In genomic region chr3:105316307-105316706, GRCh38 we compare ENCODE assay signal across 10 cellular contexts.
"Had no signal": no experiment of that assay in that cellular context is flagged by ENCODE, and none has a peak within 500 bp of the region (broad histone marks: within the 10 kb centered on the region; RNA-seq: fewer than 3 reads in every experiment).

No MANE protein-coding gene starts in this region.

- H3K4me3 Mint-ChIP-seq: HFFc6, IgD-negative memory B cell had no signal

- H3K9me3 ChIP-seq: HAP-1 had no signal

- H3K27ac ChIP-seq: GM23248, HL-60 had no signal

- H3K36me3 ChIP-seq: HAP-1 had no signal

- H3K36me3 Mint-ChIP-seq: IgD-negative memory B cell had no signal

- H3K27me3 Mint-ChIP-seq: IgD-negative memory B cell had no signal

- H3K9ac ChIP-seq: GM23248 had no signal

- H3K4me3 ChIP-seq: GM23248, HAP-1 had no signal

- H3K9me3 Mint-ChIP-seq: IgD-negative memory B cell had no signal

- H3K27ac Mint-ChIP-seq: HFFc6, IgD-negative memory B cell had no signal

- ATAC-seq: HCT116, HepG2 had no signal

- DNase-seq: GM23248, GOT3, H7, HFFc6, KBM-7 had no signal

- H3K4me1 ChIP-seq: HAP-1 had no signal

- H3K4me1 Mint-ChIP-seq: IgD-negative memory B cell had no signal
